Comparison of ENCODE assay signal across 9 cellular contexts in genomic region chr1:89907669-89908293, GRCh38.
A peak's percentile ranks its signal among the peaks of the same experiment; 100 is the strongest.
DNase-seq lines count a peak whose midpoint lies in the region; ATAC-seq and TF ChIP-seq lines count a peak whose summit lies in the region.
"Had no signal": no experiment of that assay in that cellular context is flagged by ENCODE, and none has a peak within 500 bp of the region (broad histone marks: within the 10 kb centered on the region; RNA-seq: fewer than 3 reads in every experiment).

No MANE protein-coding gene starts in this region.

- ATAC-seq in activated naive CD4-positive, alpha-beta T cell treated with anti-CD3 and anti-CD28 coated beads, Interleukin-2, amount 50 U/mL, for 72 hours, result peak; percentile 60 to 63
- ATAC-seq in Panc1 (peak; percentile 62; the same call in 1 of the 2 replicates), T-cell (replicated peaks in 1 of 4) (no peak)
- peak in 1 of 2 donors; percentile 35 for ATAC-seq in stimulated activated naive B cell treated with anti-CD40 and anti-IgM and Interleukin-4, amounts not matched to agents 10 μg/mL and 1 μg/mL and 100 μg/mL, for 72 hours (replicated peaks)
- ATAC-seq in naive thymus-derived CD8-positive, alpha-beta T cell, result no peak

- H3K27me3 ChIP-seq in Panc1 (ENCODE audit: control insufficient read depth, insufficient read depth, low read length), result no peaks in the 10 kb centered on the region

- H3K27me3 Mint-ChIP-seq in stimulated activated naive B cell treated with anti-CD40 and anti-IgM and Interleukin-4, amounts not matched to agents 10 μg/mL and 1 μg/mL and 100 μg/mL, for 72 hours, result no peaks in the 10 kb centered on the region
- H3K27me3 Mint-ChIP-seq in T-cell, result no peaks in the 10 kb centered on the region
- no peaks in the 10 kb centered on the region for H3K27me3 Mint-ChIP-seq in naive thymus-derived CD8-positive, alpha-beta T cell
- H3K27me3 Mint-ChIP-seq: naive thymus-derived CD4-positive, alpha-beta T cell had no signal

- intact Hi-C loops in Panc1 (cut with micrococcal nuclease; ENCODE audit: unreplicated experiment), result no loop called here

- POLR2A ChIA-PET in Panc1 (lab: Charles Lee) (no interaction called here), T-cell (lab: Charles Lee) (interaction anchor here in 1 of 2 donors (0.6 kb wide), 1 partner anchor 144 kb away, joined by 4 read pairs; no protein-coding TSS in a partner anchor)
- POLR2A ChIA-PET in naive thymus-derived CD8-positive, alpha-beta T cell (lab: Charles Lee), result no interaction called here

- H3K9me3 ChIP-seq in Panc1 (ENCODE audit: control insufficient read depth, insufficient read depth, low read depth, low read length), result no peaks in the 10 kb centered on the region

- BruUV-seq in Panc1 (replicated peaks; lab: Mats Ljungman, UMichigan), result no TSS peak

- no peak overlapping the region for H3K4me3 ChIP-seq in Panc1 (ENCODE audit: low read depth in 2 of 2, low read length in 2 of 2)

- TF ChIP-seq CTCF in Panc1 (IDR thresholded peaks at IDR 0.05), result no peak

- H3K4me1 ChIP-seq in Panc1 (ENCODE audit: control insufficient read depth, insufficient read depth, low read length), result peaks cover 32% of the 10 kb centered on the region

- no peaks in the 10 kb centered on the region for H3K9me3 Mint-ChIP-seq in activated naive CD4-positive, alpha-beta T cell treated with anti-CD3 and anti-CD28 coated beads, Interleukin-2, amount 50 U/mL, for 72 hours
- no peaks in the 10 kb centered on the region for H3K9me3 Mint-ChIP-seq in stimulated activated naive B cell treated with anti-CD40 and anti-IgM and Interleukin-4, amounts not matched to agents 10 μg/mL and 1 μg/mL and 100 μg/mL, for 72 hours
- H3K9me3 Mint-ChIP-seq in T-cell, result no peaks in the 10 kb centered on the region
- no peaks in the 10 kb centered on the region for H3K9me3 Mint-ChIP-seq in naive thymus-derived CD8-positive, alpha-beta T cell
- H3K9me3 Mint-ChIP-seq: naive thymus-derived CD4-positive, alpha-beta T cell had no signal

- no peak overlapping the region for H3K27ac Mint-ChIP-seq in activated naive CD4-positive, alpha-beta T cell treated with anti-CD3 and anti-CD28 coated beads, Interleukin-2, amount 50 U/mL, for 72 hours
- peak overlapping the region; percentile 79 for H3K27ac Mint-ChIP-seq in stimulated activated naive B cell treated with anti-CD40 and anti-IgM and Interleukin-4, amounts not matched to agents 10 μg/mL and 1 μg/mL and 100 μg/mL, for 72 hours
- H3K27ac Mint-ChIP-seq in T-cell, result peak overlapping the region in 1 of 2 donors; percentile 41
- H3K27ac Mint-ChIP-seq in naive thymus-derived CD8-positive, alpha-beta T cell, result peak overlapping the region in 4 of 10 donors; percentile 7 to 68 (median 42)

- in situ Hi-C loops in Panc1 (cut with HindIII; ENCODE audit: low pct_unique_long_range_greater_than_20kb, low sequenced_read_pairs), result no loop called here

- H3K4me1 Mint-ChIP-seq in stimulated activated naive B cell treated with anti-CD40 and anti-IgM and Interleukin-4, amounts not matched to agents 10 μg/mL and 1 μg/mL and 100 μg/mL, for 72 hours, result peaks cover 42 to 67% of the 10 kb centered on the region in 2 donors
- peaks cover 69 to 76% (median 70%) of the 10 kb centered on the region in 3 donors for H3K4me1 Mint-ChIP-seq in T-cell
- H3K4me1 Mint-ChIP-seq in naive thymus-derived CD8-positive, alpha-beta T cell, result peaks cover 22 to 70% (median 65%) of the 10 kb centered on the region in 4 donors

- H3K27ac ChIP-seq in Panc1 (ENCODE audit: low read length), result peak overlapping the region; percentile 75; the same call in 1 of the 2 replicates
- H3K27ac ChIP-seq in epithelial cell of prostate, result peak overlapping the region; percentile 42

- DNase-seq in activated naive CD4-positive, alpha-beta T cell treated with anti-CD3 and anti-CD28 coated beads, Interleukin-2, amount 50 U/mL, for 72 hours (ENCODE audit: low spot score in 2 of 2), result no peak
- no peak for DNase-seq in activated naive CD4-positive, alpha-beta T cell treated with Interleukin-2 at 50 U/mL for 16 hours
- DNase-seq in Panc1 (ENCODE audit: low read depth, low spot score) (no peak), epithelial cell of prostate (ENCODE audit: low read depth, low spot score) (no peak), T-cell (no peak)
- DNase-seq in stimulated activated naive B cell treated with anti-CD40 and anti-IgM and Interleukin-4, amounts not matched to agents 10 μg/mL and 1 μg/mL and 100 μg/mL, for 72 hours, result no peak
- DNase-seq in effector CD8-positive, alpha-beta T cell (lab: John Stamatoyannopoulos, UW), result no peak
- no peak for DNase-seq in naive thymus-derived CD8-positive, alpha-beta T cell
- DNase-seq: naive thymus-derived CD4-positive, alpha-beta T cell had no signal

- CTCF ChIA-PET in Panc1 (lab: Charles Lee), result no interaction called here
- CTCF ChIA-PET in T-cell (lab: Charles Lee), result no interaction called here

- H3K36me3 Mint-ChIP-seq in activated naive CD4-positive, alpha-beta T cell treated with anti-CD3 and anti-CD28 coated beads, Interleukin-2, amount 50 U/mL, for 72 hours, result peaks cover 0 to 16% of the 10 kb centered on the region in 2 donors
- H3K36me3 Mint-ChIP-seq in stimulated activated naive B cell treated with anti-CD40 and anti-IgM and Interleukin-4, amounts not matched to agents 10 μg/mL and 1 μg/mL and 100 μg/mL, for 72 hours, result peaks cover 8 to 36% of the 10 kb centered on the region in 2 donors
- H3K36me3 Mint-ChIP-seq in T-cell, result peaks cover 17% of the 10 kb centered on the region
- H3K36me3 Mint-ChIP-seq in naive thymus-derived CD8-positive, alpha-beta T cell, result peaks cover 0 to 31% (median 16%) of the 10 kb centered on the region in 3 donors

- H3K36me3 ChIP-seq in Panc1 (ENCODE audit: control insufficient read depth, insufficient read depth, low read length), result no peaks in the 10 kb centered on the region

- no peak overlapping the region for H3K4me3 Mint-ChIP-seq in stimulated activated naive B cell treated with anti-CD40 and anti-IgM and Interleukin-4, amounts not matched to agents 10 μg/mL and 1 μg/mL and 100 μg/mL, for 72 hours
- H3K4me3 Mint-ChIP-seq in T-cell, result no peak overlapping the region
- H3K4me3 Mint-ChIP-seq in naive thymus-derived CD8-positive, alpha-beta T cell, result no peak overlapping the region
- H3K4me3 Mint-ChIP-seq: naive thymus-derived CD4-positive, alpha-beta T cell had no signal

Comparison
In these comparisons a context has a peak if more than half of its experiments do, and no peak if none do; other contexts are left out.
1. ATAC-seq: peak in activated naive CD4-positive, alpha-beta T cell treated with anti-CD3 and anti-CD28 coated beads, Interleukin-2, amount 50 U/mL, for 72 hours (2 of 2) and Panc1 (single experiment); none in T-cell (0 of 4) and naive thymus-derived CD8-positive, alpha-beta T cell (0 of 2).